In the genomic region with DNA sequence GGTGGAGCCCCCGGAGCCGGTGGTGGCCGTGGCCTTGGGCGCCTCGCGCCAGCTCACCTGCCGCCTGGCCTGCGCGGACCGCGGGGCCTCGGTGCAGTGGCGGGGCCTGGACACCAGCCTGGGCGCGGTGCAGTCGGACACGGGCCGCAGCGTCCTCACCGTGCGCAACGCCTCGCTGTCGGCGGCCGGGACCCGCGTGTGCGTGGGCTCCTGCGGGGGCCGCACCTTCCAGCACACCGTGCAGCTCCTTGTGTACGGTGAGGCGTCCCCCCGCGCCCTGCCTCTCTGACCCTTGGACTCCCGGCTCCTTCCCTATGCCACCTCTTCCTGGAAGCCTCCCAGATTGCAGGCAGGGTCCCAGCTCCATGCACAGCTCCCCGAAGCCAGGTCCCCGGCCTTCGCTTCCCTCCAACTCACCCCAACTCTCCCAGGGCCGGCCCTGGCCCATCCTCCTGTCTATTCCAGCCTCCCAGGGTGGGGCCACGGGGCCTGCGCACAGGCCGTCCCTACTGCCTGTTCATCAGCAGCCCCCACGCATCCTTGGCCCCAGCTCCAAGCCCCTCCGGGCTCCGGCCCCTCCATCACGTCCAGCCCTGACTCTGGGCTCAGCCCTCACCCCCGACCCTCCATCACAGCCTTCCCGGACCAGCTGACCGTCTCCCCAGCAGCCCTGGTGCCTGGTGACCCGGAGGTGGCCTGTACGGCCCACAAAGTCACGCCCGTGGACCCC, we compare ENCODE assay signal across 12 cellular contexts. TPM values are rescaled to one million over a fixed set of nuclear protein-coding genes. Genes with fewer than 3 reads are reported as not detected.
A peak's percentile ranks its signal among the peaks of the same experiment; 100 is the strongest.
DNase-seq lines count a peak whose midpoint lies in the region; ATAC-seq and TF ChIP-seq lines count a peak whose summit lies in the region.
"Had no signal": no experiment of that assay in that cellular context is flagged by ENCODE, and none has a peak within 500 bp of the region (broad histone marks: within the 10 kb centered on the region; RNA-seq: fewer than 3 reads in every experiment).

No MANE protein-coding gene starts in this region.

- H3K9ac ChIP-seq in HUES64 (ENCODE audit: low read depth, low read length) (no peak overlapping the region), Karpas-422 (ENCODE audit: low read length) (no peak overlapping the region)

- no peak overlapping the region for H3K27ac ChIP-seq in HUES64 (ENCODE audit: low read depth, low read length)
- no peak overlapping the region for H3K27ac ChIP-seq in Karpas-422 (ENCODE audit: low read length)

- in situ Hi-C loops in GM13976 (cut with MboI; ENCODE audit: low sequenced_read_pairs, unreplicated experiment): no loop called here

- H3K36me3 ChIP-seq in HUES64 (ENCODE audit: insufficient read depth, low read length): no peaks in the 10 kb centered on the region
- H3K36me3 ChIP-seq in Karpas-422 (ENCODE audit: insufficient read depth, low read length): no peaks in the 10 kb centered on the region

- H4K20me1 ChIP-seq in Karpas-422 (ENCODE audit: insufficient read depth, low read depth, low read length): no peaks in the 10 kb centered on the region

- H3K27me3 ChIP-seq in HUES64 (ENCODE audit: insufficient read depth, low read length): peaks cover 32% of the 10 kb centered on the region
- no peaks in the 10 kb centered on the region for H3K27me3 ChIP-seq in Karpas-422 (ENCODE audit: low read length)

- no peak for TF ChIP-seq CTCF in GM13976 (IDR thresholded peaks at IDR 0.05; ENCODE audit: borderline replicate concordance, control extremely low read depth, extremely low read depth, insufficient read depth, missing control alignments)

- no peaks in the 10 kb centered on the region for H3K9me2 ChIP-seq in Karpas-422 (replicated peaks; ENCODE audit: insufficient read depth, low read length)

- no peaks in the 10 kb centered on the region for H3K4me1 ChIP-seq in HUES64 (ENCODE audit: insufficient read depth, low read length)
- H3K4me1 ChIP-seq in Karpas-422 (ENCODE audit: low read length): peaks cover 4% of the 10 kb centered on the region; the same call in 1 of the 2 replicates

- WGBS in HUES64: 19% methylated on average over 55 of the region's 55 CpGs

- H3K4me2 ChIP-seq in Karpas-422 (ENCODE audit: low read depth, low read length, poor library complexity, severe bottlenecking): no peak overlapping the region

- no peaks in the 10 kb centered on the region for H3K9me3 Mint-ChIP-seq in effector memory CD8-positive, alpha-beta T cell
- no peaks in the 10 kb centered on the region for H3K9me3 Mint-ChIP-seq in natural killer cell treated with Interleukin-12 subunit alpha and Interleukin-12 subunit beta and Interleukin-15 and Interleukin-18, amount 100 ng/mL, for 72 hours

- H3K9me3 ChIP-seq in HUES64 (ENCODE audit: insufficient read depth, low read depth, low read length) (no peaks in the 10 kb centered on the region), Karpas-422 (ENCODE audit: low read length) (peaks cover 2% of the 10 kb centered on the region; the same call in 1 of the 2 replicates)

- no peak overlapping the region for H3K27ac Mint-ChIP-seq in effector memory CD8-positive, alpha-beta T cell
- H3K27ac Mint-ChIP-seq in natural killer cell treated with Interleukin-12 subunit alpha and Interleukin-12 subunit beta and Interleukin-15 and Interleukin-18, amount 100 ng/mL, for 72 hours: no peak overlapping the region

- peaks cover 14 to 19% of the 10 kb centered on the region in 2 donors for H3K27me3 Mint-ChIP-seq in effector memory CD8-positive, alpha-beta T cell
- peaks cover 8 to 11% of the 10 kb centered on the region in 2 donors for H3K27me3 Mint-ChIP-seq in natural killer cell treated with Interleukin-12 subunit alpha and Interleukin-12 subunit beta and Interleukin-15 and Interleukin-18, amount 100 ng/mL, for 72 hours

- DNase-seq in COLO668 (lab: John Stamatoyannopoulos, UW; ENCODE audit: unreplicated experiment): peak; percentile 21
- DNase-seq in effector memory CD8-positive, alpha-beta T cell: no peak
- no peak for DNase-seq in natural killer cell treated with Interleukin-12 subunit alpha and Interleukin-12 subunit beta and Interleukin-15 and Interleukin-18, amount 100 ng/mL, for 72 hours (ENCODE audit: low spot score)
- no peak for DNase-seq in GM13976 (ENCODE audit: low spot score)
- no peak for DNase-seq in Karpas-422
- DNase-seq: activated CD4-positive, CD25-positive, alpha-beta regulatory T cell; central memory CD4-positive, alpha-beta T cell; NCI-H1105; NCI-H446 treated with DMSO at 0.1 percent for 48 hours had no signal

- no peak overlapping the region for H2AFZ ChIP-seq in Karpas-422 (ENCODE audit: low read length)

- H3K79me2 ChIP-seq in Karpas-422 (ENCODE audit: low read length): no peaks in the 10 kb centered on the region

- peaks cover 19% of the 10 kb centered on the region for H3K36me3 Mint-ChIP-seq in effector memory CD8-positive, alpha-beta T cell (ENCODE audit: insufficient read depth)
- peaks cover 6% of the 10 kb centered on the region for H3K36me3 Mint-ChIP-seq in natural killer cell treated with Interleukin-12 subunit alpha and Interleukin-12 subunit beta and Interleukin-15 and Interleukin-18, amount 100 ng/mL, for 72 hours

- peak overlapping the region; percentile 54 for H3K4me3 ChIP-seq in HUES64 (ENCODE audit: low read length)
- H3K4me3 ChIP-seq in Karpas-422 (ENCODE audit: low read length): no peak overlapping the region

- no peak for ATAC-seq in effector memory CD8-positive, alpha-beta T cell (replicated peaks)
- peak; percentile 39 to 40 for ATAC-seq in natural killer cell treated with Interleukin-12 subunit alpha and Interleukin-12 subunit beta and Interleukin-15 and Interleukin-18, amount 100 ng/mL, for 72 hours
- ATAC-seq in HG03520 (IDR thresholded peaks at IDR 0.05; ENCODE audit: unreplicated experiment) (no peak), HG03378 (IDR thresholded peaks at IDR 0.05; ENCODE audit: unreplicated experiment) (no peak)

- peaks cover 5 to 7% of the 10 kb centered on the region in 2 donors for H3K4me1 Mint-ChIP-seq in effector memory CD8-positive, alpha-beta T cell (ENCODE audit: low read depth in 2 of 2)
- H3K4me1 Mint-ChIP-seq in natural killer cell treated with Interleukin-12 subunit alpha and Interleukin-12 subunit beta and Interleukin-15 and Interleukin-18, amount 100 ng/mL, for 72 hours (ENCODE audit: low read depth in 2 of 2): peaks cover 6 to 19% of the 10 kb centered on the region in 2 donors

- peak overlapping the region; percentile 46 to 48 for H3K4me3 Mint-ChIP-seq in effector memory CD8-positive, alpha-beta T cell
- no peak overlapping the region for H3K4me3 Mint-ChIP-seq in natural killer cell treated with Interleukin-12 subunit alpha and Interleukin-12 subunit beta and Interleukin-15 and Interleukin-18, amount 100 ng/mL, for 72 hours

RNA-seq across cellular contexts. Expression of a gene that starts 1.7 kb away (rescaled TPM):
- 0.45 TPM for polyA plus RNA-seq in HUES64 (2013, experiment 1 of 2)
- polyA plus RNA-seq in HUES64 (2013, experiment 2 of 2): 0.57 TPM
- total RNA-seq in natural killer cell treated with Interleukin-12 subunit alpha and Interleukin-12 subunit beta and Interleukin-15 and Interleukin-18, amount 100 ng/mL, for 72 hours: under 1 TPM in 1 of 2 donors, not detected in 1; 0.33 TPM
- total RNA-seq in Karpas-422 (2014; rRNA removed; shearing (Covaris generic); ENCODE audit: low replicate concordance): 0.11 and 0.97 TPM in 2 replicates

RNA-seq across cellular contexts. Expression of a gene that starts 9.3 kb away (rescaled TPM):
- polyA plus RNA-seq in HUES64 (2013, experiment 1 of 2): 10.0 TPM
- polyA plus RNA-seq in HUES64 (2013, experiment 2 of 2): 10.3 TPM
- total RNA-seq in natural killer cell treated with Interleukin-12 subunit alpha and Interleukin-12 subunit beta and Interleukin-15 and Interleukin-18, amount 100 ng/mL, for 72 hours: 10 to 100 TPM; 16.3 to 17.7 TPM
- total RNA-seq in Karpas-422 (2014; rRNA removed; shearing (Covaris generic); ENCODE audit: low replicate concordance): 13.8 and 46.6 TPM in 2 replicates

RNA-seq across cellular contexts. Expression of a gene that starts 33.5 kb away (rescaled TPM):
- 94.3 TPM for polyA plus RNA-seq in HUES64 (2013, experiment 1 of 2)
- polyA plus RNA-seq in HUES64 (2013, experiment 2 of 2): 90.8 TPM
- 10 to 100 TPM; 46.5 to 73.2 TPM for total RNA-seq in natural killer cell treated with Interleukin-12 subunit alpha and Interleukin-12 subunit beta and Interleukin-15 and Interleukin-18, amount 100 ng/mL, for 72 hours
- total RNA-seq in Karpas-422 (2014; rRNA removed; shearing (Covaris generic); ENCODE audit: low replicate concordance): 25.7 and 96.8 TPM in 2 replicates

RNA-seq across cellular contexts. Expression of a gene that starts 37.2 kb away (rescaled TPM):
- polyA plus RNA-seq in HUES64 (2013, experiment 1 of 2): 5.3 TPM
- polyA plus RNA-seq in HUES64 (2013, experiment 2 of 2): 6.6 TPM
- under 1 TPM in 1 of 2 donors, not detected in 1; 0.67 TPM for total RNA-seq in natural killer cell treated with Interleukin-12 subunit alpha and Interleukin-12 subunit beta and Interleukin-15 and Interleukin-18, amount 100 ng/mL, for 72 hours
- not detected in 2 replicates for total RNA-seq in Karpas-422 (2014; rRNA removed; shearing (Covaris generic); ENCODE audit: low replicate concordance)

RNA-seq across cellular contexts. Expression of a gene that starts 45.8 kb away (rescaled TPM):
- not detected for polyA plus RNA-seq in HUES64 (2013, experiment 1 of 2)
- polyA plus RNA-seq in HUES64 (2013, experiment 2 of 2): 0.32 TPM
- total RNA-seq in natural killer cell treated with Interleukin-12 subunit alpha and Interleukin-12 subunit beta and Interleukin-15 and Interleukin-18, amount 100 ng/mL, for 72 hours: 10 to 100 TPM; 34.5 to 49.7 TPM
- 0.32 TPM in 1 of 2 replicates, not detected in the other for total RNA-seq in Karpas-422 (2014; rRNA removed; shearing (Covaris generic); ENCODE audit: low replicate concordance)

Comparison
In these comparisons a context has a peak if more than half of its experiments do, and no peak if none do; other contexts are left out.
1. ATAC-seq: peak in natural killer cell treated with Interleukin-12 subunit alpha and Interleukin-12 subunit beta and Interleukin-15 and Interleukin-18, amount 100 ng/mL, for 72 hours (2 of 2); none in effector memory CD8-positive, alpha-beta T cell (single experiment), HG03520 (single experiment) and HG03378 (single experiment).